1 cellular context compared by ENCODE assay signal in genomic region chr4:8355306-8355705, GRCh38.
TF ChIP-seq lines count a peak whose summit lies in the region.

No MANE protein-coding gene starts in this region.

TF ChIP-seq in IMR-90, 13 proteins besides CTCF, POLR2A, EP300 and RAD21 (continued from another document):
- TF ChIP-seq ELK1 (IDR thresholded peaks at IDR 0.05; ENCODE audit: borderline replicate concordance, low read depth, low read length) (no peak), MAFK (IDR thresholded peaks at IDR 0.05; ENCODE audit: low read depth, low read length) (no peak)
